ENCODE assay signal across 24 cellular contexts in the genomic region with DNA sequence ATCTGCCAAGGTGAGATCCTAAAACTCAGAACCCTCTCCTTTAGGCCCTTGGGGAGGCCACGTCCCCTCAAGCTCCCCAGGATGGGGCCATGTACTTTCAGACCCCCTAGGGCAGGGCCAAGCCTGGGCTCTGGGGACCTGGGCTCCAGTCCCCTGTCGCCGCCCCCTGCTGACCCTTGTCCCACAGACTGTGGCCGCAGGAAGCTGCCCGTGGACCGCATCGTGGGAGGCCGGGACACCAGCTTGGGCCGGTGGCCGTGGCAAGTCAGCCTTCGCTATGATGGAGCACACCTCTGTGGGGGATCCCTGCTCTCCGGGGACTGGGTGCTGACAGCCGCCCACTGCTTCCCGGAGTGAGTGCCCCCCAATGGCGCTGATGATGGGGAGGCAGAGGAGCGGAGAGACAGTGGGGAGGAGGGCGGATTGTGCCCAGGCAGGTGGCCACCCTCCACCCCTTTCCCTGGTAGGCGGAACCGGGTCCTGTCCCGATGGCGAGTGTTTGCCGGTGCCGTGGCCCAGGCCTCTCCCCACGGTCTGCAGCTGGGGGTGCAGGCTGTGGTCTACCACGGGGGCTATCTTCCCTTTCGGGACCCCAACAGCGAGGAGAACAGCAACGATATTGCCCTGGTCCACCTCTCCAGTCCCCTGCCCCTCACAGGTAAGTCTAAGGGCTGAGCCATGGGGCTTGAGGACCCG. TPM values are rescaled to one million over a fixed set of nuclear protein-coding genes. Genes with fewer than 3 reads are reported as not detected.
"Had no signal": no experiment of that assay in that cellular context is flagged by ENCODE, and none has a peak within 500 bp of the region (broad histone marks: within the 10 kb centered on the region; RNA-seq: fewer than 3 reads in every experiment).

No MANE protein-coding gene starts in this region.

- FAIRE-seq: RCC 7860, TTC549 had no signal

- H3K27me3 Mint-ChIP-seq: activated CD4-positive, alpha-beta memory T cell treated with anti-CD3 and anti-CD28 coated beads for 36 hours had no signal

- H3K4me3 Mint-ChIP-seq: activated B cell treated with CpG ODN at 0.5 μM for 24 hours; activated CD4-positive, alpha-beta memory T cell treated with anti-CD3 and anti-CD28 coated beads for 36 hours; activated CD4-positive, alpha-beta T cell treated with anti-CD3 and anti-CD28 coated beads, Interleukin-2, amount 10 ng/mL, durations not matched to agents 7 days and 5 days; activated T-cell treated with anti-CD3 and anti-CD28 coated beads, Interleukin-2, amount 50 U/mL, for 4 hours had no signal

- H3K27ac Mint-ChIP-seq: activated B cell treated with CpG ODN at 0.5 μM for 24 hours; activated CD4-positive, alpha-beta memory T cell treated with anti-CD3 and anti-CD28 coated beads for 36 hours; activated CD4-positive, alpha-beta T cell treated with anti-CD3 and anti-CD28 coated beads, Interleukin-2, amount 10 ng/mL, durations not matched to agents 7 days and 5 days had no signal

- ATAC-seq: activated naive CD4-positive, alpha-beta T cell treated with anti-CD3 and anti-CD28 coated beads, Interleukin-2, amount 50 U/mL, for 72 hours; activated T-cell treated with anti-CD3 and anti-CD28 coated beads, Interleukin-2, amount 50 U/mL, for 4 hours; PC-3 had no signal

- DNase-seq: activated B cell treated with CpG ODN at 0.5 μM for 24 hours; activated CD4-positive, alpha-beta memory T cell treated with anti-CD3 and anti-CD28 coated beads for 36 hours; activated CD4-positive, alpha-beta T cell treated with anti-CD3 and anti-CD28 coated beads, Interleukin-2, amount 10 ng/mL, durations not matched to agents 7 days and 5 days; activated CD8-positive, alpha-beta memory T cell treated with anti-CD3 and anti-CD28 coated beads for 24 hours; activated effector memory CD4-positive, alpha-beta T cell treated with anti-CD3 and anti-CD28 coated beads, Interleukin-2, amount 50 U/mL, for 16 hours; activated naive CD4-positive, alpha-beta T cell treated with Interleukin-2 at 50 U/mL for 16 hours; activated T-cell treated with anti-CD3 and anti-CD28 coated beads, Interleukin-2, amount 50 U/mL, for 4 hours; amygdala; Karpas-422; MM.1S; NCI-H1105 treated with DMSO at 0.1 percent for 48 hours; NCI-H1436 treated with DMSO at 0.1 percent for 48 hours; NCI-H187; NCI-H2081; NCI-H446; NCI-H524; PC-3; SIG-M5; T-helper 2 cell; T1000 had no signal

- H3K9me3 Mint-ChIP-seq: activated B cell treated with CpG ODN at 0.5 μM for 24 hours; activated CD4-positive, alpha-beta memory T cell treated with anti-CD3 and anti-CD28 coated beads for 36 hours; activated CD4-positive, alpha-beta T cell treated with anti-CD3 and anti-CD28 coated beads, Interleukin-2, amount 10 ng/mL, durations not matched to agents 7 days and 5 days; activated naive CD4-positive, alpha-beta T cell treated with anti-CD3 and anti-CD28 coated beads, Interleukin-2, amount 50 U/mL, for 72 hours; activated T-cell treated with anti-CD3 and anti-CD28 coated beads, Interleukin-2, amount 50 U/mL, for 4 hours had no signal

- H3K4me1 Mint-ChIP-seq: activated B cell treated with CpG ODN at 0.5 μM for 24 hours; activated CD4-positive, alpha-beta T cell treated with anti-CD3 and anti-CD28 coated beads, Interleukin-2, amount 10 ng/mL, durations not matched to agents 7 days and 5 days had no signal

- H3K36me3 Mint-ChIP-seq: activated CD4-positive, alpha-beta memory T cell treated with anti-CD3 and anti-CD28 coated beads for 36 hours; activated naive CD4-positive, alpha-beta T cell treated with anti-CD3 and anti-CD28 coated beads, Interleukin-2, amount 50 U/mL, for 72 hours had no signal

RNA-seq across cellular contexts. Expression of gene HPN, which starts 18.8 kb away (rescaled TPM):
- total RNA-seq: activated B cell treated with CpG ODN at 0.5 μM for 24 hours; activated CD4-positive, alpha-beta T cell treated with anti-CD3 and anti-CD28 coated beads, Interleukin-2, amount 10 ng/mL, durations not matched to agents 7 days and 5 days; activated naive CD4-positive, alpha-beta T cell treated with anti-CD3 and anti-CD28 coated beads, Interleukin-2, amount 50 U/mL, for 72 hours had no signal

RNA-seq across cellular contexts. Expression of gene FXYD3, which starts 55.3 kb away (rescaled TPM):
- total RNA-seq: activated B cell treated with CpG ODN at 0.5 μM for 24 hours; activated CD4-positive, alpha-beta memory T cell treated with anti-CD3 and anti-CD28 coated beads for 36 hours; activated CD4-positive, alpha-beta T cell treated with anti-CD3 and anti-CD28 coated beads, Interleukin-2, amount 10 ng/mL, durations not matched to agents 7 days and 5 days; activated naive CD4-positive, alpha-beta T cell treated with anti-CD3 and anti-CD28 coated beads, Interleukin-2, amount 50 U/mL, for 72 hours; cardiac septum had no signal
